10 cellular contexts compared by ENCODE assay signal in the genomic region with DNA sequence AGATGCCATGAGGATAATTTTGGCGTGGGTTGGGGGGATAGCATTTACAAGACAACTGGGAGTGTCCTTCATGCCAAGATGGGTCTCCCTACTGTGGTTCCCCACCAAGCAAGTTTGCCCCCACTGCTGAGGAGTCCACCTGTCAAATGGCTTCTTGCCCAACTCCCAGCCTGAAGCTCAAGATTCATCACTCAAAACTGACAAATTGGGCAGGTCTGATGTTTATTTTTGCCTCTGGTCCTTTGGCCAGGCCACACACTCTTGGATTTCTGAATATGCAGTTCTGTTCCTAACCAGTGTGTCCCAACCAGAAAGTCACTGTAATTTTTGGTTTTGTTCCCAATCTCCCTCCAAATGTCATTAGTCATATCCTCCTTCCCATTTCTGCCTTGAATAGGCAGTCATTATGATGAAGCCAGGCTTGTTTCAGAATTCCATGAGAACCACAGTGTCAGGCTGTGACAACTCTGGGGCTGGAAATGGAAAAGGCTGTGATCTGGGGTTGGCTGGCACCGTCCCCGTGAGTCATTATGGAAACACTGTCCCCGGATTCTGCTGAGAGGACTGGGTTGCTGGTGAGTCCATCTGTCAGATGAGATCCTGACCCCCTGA. TPM values are rescaled to one million over a fixed set of nuclear protein-coding genes. Genes with fewer than 3 reads are reported as not detected.
DNase-seq lines count a peak whose midpoint lies in the region; ATAC-seq and TF ChIP-seq lines count a peak whose summit lies in the region.
"Had no signal": no experiment of that assay in that cellular context is flagged by ENCODE, and none has a peak within 500 bp of the region (broad histone marks: within the 10 kb centered on the region; RNA-seq: fewer than 3 reads in every experiment).

No MANE protein-coding gene starts in this region.

- peak; percentile 59 to 95 (median 89) for ATAC-seq in psoas muscle
- no peak for ATAC-seq in HG02610 (IDR thresholded peaks at IDR 0.05; ENCODE audit: unreplicated experiment)

- H3K4me1 ChIP-seq in psoas muscle: peaks cover 9% of the 10 kb centered on the region
- H3K4me1 ChIP-seq: Caco-2 had no signal

- peak; percentile 87 for DNase-seq in G401 (ENCODE audit: low spot score)
- peak in 29 of 56 donors; percentile 6 to 75 (median 41) for DNase-seq in amygdala (lab: John Stamatoyannopoulos, UW)
- DNase-seq in head of caudate nucleus: peak in 38 of 42 donors; percentile 22 to 84 (median 52)
- DNase-seq in psoas muscle: peak in 1 of 2 donors; percentile 67
- DNase-seq in NCI-H2029 (lab: John Stamatoyannopoulos, UW): no peak
- DNase-seq in LoVo (ENCODE audit: low spot score): no peak
- DNase-seq in T-helper 9 cell: no peak
- DNase-seq: Caco-2, WERI-Rb-1 had no signal

- intact Hi-C loops in head of caudate nucleus (cut with DNase I) (no loop called here), psoas muscle (cut with DNase I) (no loop called here)

- WGBS in psoas muscle, 3 donors: 21 to 43% (median 30%) methylated on average over 4 of the region's 4 CpGs

- TF ChIP-seq CTCF in psoas muscle (IDR thresholded peaks at IDR 0.05): no peak

- H3K4me3 ChIP-seq in psoas muscle: no peak overlapping the region

- H3K36me3 ChIP-seq in psoas muscle (ENCODE audit: insufficient read depth in 1 of 2, low read depth in 1 of 2): no peaks in the 10 kb centered on the region
- H3K36me3 ChIP-seq: WERI-Rb-1 had no signal

- in situ Hi-C loops in G401 (cut with HindIII; ENCODE audit: low sequenced_read_pairs): no loop called here

- H3K27ac ChIP-seq in psoas muscle: peak overlapping the region; percentile 66
- H3K27ac ChIP-seq: WERI-Rb-1 had no signal

- H3K27me3 ChIP-seq in psoas muscle (ENCODE audit: insufficient read depth in 3 of 3, low read length in 2 of 3): no peaks in the 10 kb centered on the region

- no peaks in the 10 kb centered on the region for H3K9me3 ChIP-seq in psoas muscle
- H3K9me3 ChIP-seq: Caco-2 had no signal

RNA-seq across cellular contexts. Expression of gene MEF2A, which starts 29.3 kb away (rescaled TPM):
- total RNA-seq in G401 (2014; rRNA removed; shearing (Covaris generic)): 13.6 and 25.1 TPM in 2 replicates
- total RNA-seq in psoas muscle: 10 to 100 TPM; 63.9 to 92.6 (median 70.3) TPM
- 10 to 100 TPM; 17.1 to 52.6 (median 21.0) TPM for polyA plus RNA-seq in psoas muscle

Comparison
In these comparisons a context has a peak if more than half of its experiments do, and no peak if none do; other contexts are left out.
1. DNase-seq: peak in G401 (single experiment), amygdala (29 of 56) and head of caudate nucleus (38 of 42); none in NCI-H2029 (single experiment), LoVo (single experiment) and T-helper 9 cell (single experiment).